1 cellular context compared by ENCODE assay signal in the genomic region with DNA sequence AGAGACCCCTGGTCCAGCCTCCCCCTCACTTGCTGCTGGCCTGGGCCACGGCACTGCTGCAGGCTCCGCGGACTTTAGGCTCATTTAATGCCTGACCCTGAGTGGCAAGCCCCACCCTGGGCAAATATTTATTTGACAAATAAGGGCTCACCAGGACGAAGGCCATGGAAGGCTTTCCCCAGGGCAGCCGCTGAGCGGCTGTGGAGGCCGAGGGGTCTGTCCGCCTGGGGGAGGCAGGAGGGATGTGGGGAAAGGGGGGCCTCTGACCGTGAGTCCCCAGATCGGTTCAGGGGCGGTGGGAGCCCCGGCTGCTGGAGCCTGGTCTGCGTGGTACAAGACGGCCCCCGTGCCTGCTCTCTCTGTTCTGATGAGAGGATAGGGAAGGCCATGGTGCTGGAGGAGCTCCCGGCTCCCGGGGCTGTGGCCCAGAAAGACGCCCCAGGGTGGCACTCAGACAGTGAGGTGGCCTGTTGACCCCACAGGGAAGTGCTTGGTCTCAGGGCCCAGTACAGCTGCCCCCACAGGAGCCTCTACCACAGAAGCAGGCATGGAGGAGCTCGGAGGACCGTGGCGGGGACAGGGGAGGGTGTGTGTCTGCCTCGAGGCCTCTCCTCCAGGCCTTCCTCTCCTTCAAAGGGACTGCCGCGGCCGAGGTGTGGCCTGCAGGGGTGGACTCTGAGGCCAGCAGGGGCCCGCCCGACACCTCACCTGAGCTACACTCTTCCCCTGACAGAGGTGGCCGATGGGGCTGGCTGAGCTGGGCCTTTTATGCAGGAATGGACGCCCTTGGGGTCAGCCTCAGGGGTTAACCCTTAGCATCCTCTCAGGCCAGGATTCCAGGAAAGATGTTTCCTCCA.
TF ChIP-seq lines count a peak whose summit lies in the region.

No MANE protein-coding gene starts in this region.

TF ChIP-seq in HepG2, 621 proteins besides CTCF, POLR2A, EP300 and RAD21 (continued from another document and continues in another):
- no peak for TF ChIP-seq NPAS2 (CRISPR knock-in tag; IDR thresholded peaks at IDR 0.05; ENCODE audit: borderline replicate concordance)
- peak; percentile 42; the same call in 1 of the 2 replicates for TF ChIP-seq ZNF556 (CRISPR knock-in tag; IDR thresholded peaks at IDR 0.05; ENCODE audit: borderline replicate concordance)
- TF ChIP-seq CCDC6 (CRISPR knock-in tag; IDR thresholded peaks at IDR 0.05) = no peak
- TF ChIP-seq ZNF800 (CRISPR knock-in tag; IDR thresholded peaks at IDR 0.05) = peak; percentile 72; the same call in 1 of the 2 replicates
- no peak for TF ChIP-seq U2AF1 (optimal IDR thresholded peaks at IDR 0.05; ENCODE audit: low read depth, low read length)
- no peak for TF ChIP-seq ATM (IDR thresholded peaks at IDR 0.05; ENCODE audit: borderline replicate concordance)
- no peak for TF ChIP-seq ZNF672 (CRISPR knock-in tag; IDR thresholded peaks at IDR 0.05)
- TF ChIP-seq, protein P1, sequence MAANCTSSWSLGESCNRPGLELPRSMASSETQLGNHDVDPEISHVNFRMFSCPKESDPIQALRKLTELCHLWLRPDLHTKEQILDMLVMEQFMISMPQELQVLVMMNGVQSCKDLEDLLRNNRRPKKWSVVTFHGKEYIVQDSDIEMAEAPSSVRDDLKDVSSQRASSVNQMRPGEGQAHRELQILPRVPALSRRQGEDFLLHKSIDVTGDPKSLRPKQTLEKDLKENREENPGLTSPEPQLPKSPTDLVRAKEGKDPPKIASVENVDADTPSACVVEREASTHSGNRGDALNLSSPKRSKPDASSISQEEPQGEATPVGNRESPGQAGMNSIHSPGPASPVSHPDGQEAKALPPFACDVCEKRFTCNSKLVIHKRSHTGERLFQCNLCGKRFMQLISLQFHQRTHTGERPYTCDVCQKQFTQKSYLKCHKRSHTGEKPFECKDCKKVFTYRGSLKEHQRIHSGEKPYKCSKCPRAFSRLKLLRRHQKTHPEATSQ (CRISPR knock-in tag; IDR thresholded peaks at IDR 0.05; ENCODE audit: borderline replicate concordance) = no peak; the same call in 1 of the 2 replicates
- TF ChIP-seq ZNF143 (CRISPR knock-in tag; IDR thresholded peaks at IDR 0.05) = peak; percentile 22; the same call in 1 of the 2 replicates
- TF ChIP-seq ZNF33A (CRISPR knock-in tag; IDR thresholded peaks at IDR 0.05; ENCODE audit: borderline replicate concordance) = peak; percentile 71; the same call in 1 of the 2 replicates
- peak; percentile 35; the same call in 1 of the 2 replicates for TF ChIP-seq ZSCAN22 (CRISPR knock-in tag; IDR thresholded peaks at IDR 0.05)
- no peak for TF ChIP-seq MAFK (conservative IDR thresholded peaks at IDR 0.05 in 1 of 2, IDR thresholded peaks at IDR 0.05 in 1 of 2; ENCODE audit: low read length in 2 of 2)
- TF ChIP-seq ZNF639 (CRISPR knock-in tag; conservative IDR thresholded peaks at IDR 0.05) = no peak
- no peak; the same call in 1 of the 2 replicates for TF ChIP-seq ZNF550 (CRISPR knock-in tag; IDR thresholded peaks at IDR 0.05; ENCODE audit: borderline replicate concordance)
- no peak for TF ChIP-seq NONO (IDR thresholded peaks at IDR 0.05)
- TF ChIP-seq NONO (CRISPR knock-in tag; conservative IDR thresholded peaks at IDR 0.05) = peak; percentile 75; the same call in 1 of the 2 replicates
- TF ChIP-seq ZBTB39 (CRISPR knock-in tag; IDR thresholded peaks at IDR 0.05) = no peak
- TF ChIP-seq PHF20 (CRISPR knock-in tag; IDR thresholded peaks at IDR 0.05) = peak; percentile 45; the same call in 1 of the 2 replicates
- no peak for TF ChIP-seq RBAK (CRISPR knock-in tag; IDR thresholded peaks at IDR 0.05)
- no peak for TF ChIP-seq CBX5 (CRISPR knock-in tag; IDR thresholded peaks at IDR 0.05; ENCODE audit: borderline replicate concordance)
- TF ChIP-seq AGO1 (IDR thresholded peaks at IDR 0.05; ENCODE audit: low read depth, low read length, poor library complexity, severe bottlenecking) = peak; percentile 65
- TF ChIP-seq ZNF773 (CRISPR knock-in tag; IDR thresholded peaks at IDR 0.05; ENCODE audit: borderline replicate concordance) = no peak
- no peak for TF ChIP-seq ZHX1 (CRISPR knock-in tag; IDR thresholded peaks at IDR 0.05; ENCODE audit: low read depth)
- TF ChIP-seq SAFB2 (CRISPR knock-in tag; IDR thresholded peaks at IDR 0.05; ENCODE audit: borderline replicate concordance, low read depth) = peak; percentile 70; the same call in 1 of the 2 replicates
- TF ChIP-seq ZNF292 (CRISPR knock-in tag; IDR thresholded peaks at IDR 0.05; ENCODE audit: borderline replicate concordance, low read depth) = peak; percentile 84
- no peak for TF ChIP-seq ZNF549 (CRISPR knock-in tag; IDR thresholded peaks at IDR 0.05)
- peak; percentile 61; the same call in 1 of the 2 replicates for TF ChIP-seq TOPORS (CRISPR knock-in tag; IDR thresholded peaks at IDR 0.05)
- TF ChIP-seq IKZF1 (IDR thresholded peaks at IDR 0.05) = no peak
- TF ChIP-seq, protein P2, sequence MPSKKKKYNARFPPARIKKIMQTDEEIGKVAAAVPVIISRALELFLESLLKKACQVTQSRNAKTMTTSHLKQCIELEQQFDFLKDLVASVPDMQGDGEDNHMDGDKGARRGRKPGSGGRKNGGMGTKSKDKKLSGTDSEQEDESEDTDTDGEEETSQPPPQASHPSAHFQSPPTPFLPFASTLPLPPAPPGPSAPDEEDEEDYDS (CRISPR knock-in tag; IDR thresholded peaks at IDR 0.05) = peak; percentile 67
- TF ChIP-seq ZNF138 (CRISPR knock-in tag; IDR thresholded peaks at IDR 0.05; ENCODE audit: low read depth) = no peak
- TF ChIP-seq, protein P3, sequence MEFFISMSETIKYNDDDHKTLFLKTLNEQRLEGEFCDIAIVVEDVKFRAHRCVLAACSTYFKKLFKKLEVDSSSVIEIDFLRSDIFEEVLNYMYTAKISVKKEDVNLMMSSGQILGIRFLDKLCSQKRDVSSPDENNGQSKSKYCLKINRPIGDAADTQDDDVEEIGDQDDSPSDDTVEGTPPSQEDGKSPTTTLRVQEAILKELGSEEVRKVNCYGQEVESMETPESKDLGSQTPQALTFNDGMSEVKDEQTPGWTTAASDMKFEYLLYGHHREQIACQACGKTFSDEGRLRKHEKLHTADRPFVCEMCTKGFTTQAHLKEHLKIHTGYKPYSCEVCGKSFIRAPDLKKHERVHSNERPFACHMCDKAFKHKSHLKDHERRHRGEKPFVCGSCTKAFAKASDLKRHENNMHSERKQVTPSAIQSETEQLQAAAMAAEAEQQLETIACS (CRISPR knock-in tag; IDR thresholded peaks at IDR 0.05) = no peak
- TF ChIP-seq ZNF101 (CRISPR knock-in tag; IDR thresholded peaks at IDR 0.05; ENCODE audit: borderline replicate concordance, low read depth) = no peak
- TF ChIP-seq CHD4 (IDR thresholded peaks at IDR 0.05; ENCODE audit: borderline replicate concordance, low read length) = no peak
- TF ChIP-seq IRX3 (CRISPR knock-in tag; IDR thresholded peaks at IDR 0.05; ENCODE audit: borderline replicate concordance, low read depth) = no peak
- no peak for TF ChIP-seq E2F2 (CRISPR knock-in tag; IDR thresholded peaks at IDR 0.05; ENCODE audit: borderline replicate concordance)
- no peak for TF ChIP-seq AKNA (CRISPR knock-in tag; IDR thresholded peaks at IDR 0.05; ENCODE audit: borderline replicate concordance)
- TF ChIP-seq ATF7-NPFF (CRISPR knock-in tag; IDR thresholded peaks at IDR 0.05; ENCODE audit: low read depth) = peak; percentile 65; the same call in 1 of the 2 replicates
- no peak for TF ChIP-seq ATF7 (IDR thresholded peaks at IDR 0.05)
- TF ChIP-seq ATF7 (CRISPR knock-in tag; IDR thresholded peaks at IDR 0.05) = no peak
- peak; percentile 96 for TF ChIP-seq TBX3 (IDR thresholded peaks at IDR 0.05; ENCODE audit: borderline replicate concordance)
- TF ChIP-seq ZNF891 (CRISPR knock-in tag; IDR thresholded peaks at IDR 0.05) = no peak
